Comparison of ENCODE assay signal across 8 cellular contexts in genomic region chr2:222690564-222691200, GRCh38.
DNase-seq lines count a peak whose midpoint lies in the region; ATAC-seq and TF ChIP-seq lines count a peak whose summit lies in the region.

No MANE protein-coding gene starts in this region.

- peak; percentile 98 to 99 (median 99) for TF ChIP-seq CTCF in nephron (IDR thresholded peaks at IDR 0.05; ENCODE audit: unreplicated experiment in 3 of 3)

- ATAC-seq in GM21367 (IDR thresholded peaks at IDR 0.05; ENCODE audit: unreplicated experiment), result peak; percentile 91
- peak; percentile 69 for ATAC-seq in HG03575 (IDR thresholded peaks at IDR 0.05; ENCODE audit: extremely low read depth, insufficient number of reproducible peaks, low FRiP score, unreplicated experiment)

- H3K27me3 Mint-ChIP-seq in nephron (ENCODE audit: low read depth), result peaks cover 6% of the 10 kb centered on the region

- no peaks in the 10 kb centered on the region for H3K4me1 Mint-ChIP-seq in nephron

- H3K4me3 Mint-ChIP-seq in nephron, result no peak overlapping the region

- peak overlapping the region in 1 of 3 experiments; percentile 26 for H3K27ac Mint-ChIP-seq in nephron

- H3K36me3 Mint-ChIP-seq in nephron (ENCODE audit: low read depth), result no peaks in the 10 kb centered on the region

- DNase-seq in DMS153 treated with DMSO at 0.1 percent for 48 hours (lab: John Stamatoyannopoulos, UW; ENCODE audit: unreplicated experiment) (peak; percentile 54), NOMO-1 (lab: John Stamatoyannopoulos, UW; ENCODE audit: unreplicated experiment in 2 of 2) (peak; percentile 77 to 82), epidermal melanocyte (ENCODE audit: insufficient read length, low spot score) (peak; percentile 80)
- peak; percentile 23 to 54 (median 32) for DNase-seq in activated CD8-positive, alpha-beta memory T cell treated with anti-CD3 and anti-CD28 coated beads for 48 hours (ENCODE audit: low read depth in 2 of 3, low spot score in 2 of 3)
- peak; percentile 33 to 74 (median 57) for DNase-seq in stimulated activated naive CD4-positive, alpha-beta T cell (lab: John Stamatoyannopoulos, UW)

- H3K9me3 Mint-ChIP-seq in nephron, result no peaks in the 10 kb centered on the region

Comparison
In these comparisons a context has a peak if more than half of its experiments do, and no peak if none do; other contexts are left out.
1. Peak in every context shown above with its lines: DNase-seq and ATAC-seq.